16 cellular contexts compared by ENCODE assay signal in the genomic region with DNA sequence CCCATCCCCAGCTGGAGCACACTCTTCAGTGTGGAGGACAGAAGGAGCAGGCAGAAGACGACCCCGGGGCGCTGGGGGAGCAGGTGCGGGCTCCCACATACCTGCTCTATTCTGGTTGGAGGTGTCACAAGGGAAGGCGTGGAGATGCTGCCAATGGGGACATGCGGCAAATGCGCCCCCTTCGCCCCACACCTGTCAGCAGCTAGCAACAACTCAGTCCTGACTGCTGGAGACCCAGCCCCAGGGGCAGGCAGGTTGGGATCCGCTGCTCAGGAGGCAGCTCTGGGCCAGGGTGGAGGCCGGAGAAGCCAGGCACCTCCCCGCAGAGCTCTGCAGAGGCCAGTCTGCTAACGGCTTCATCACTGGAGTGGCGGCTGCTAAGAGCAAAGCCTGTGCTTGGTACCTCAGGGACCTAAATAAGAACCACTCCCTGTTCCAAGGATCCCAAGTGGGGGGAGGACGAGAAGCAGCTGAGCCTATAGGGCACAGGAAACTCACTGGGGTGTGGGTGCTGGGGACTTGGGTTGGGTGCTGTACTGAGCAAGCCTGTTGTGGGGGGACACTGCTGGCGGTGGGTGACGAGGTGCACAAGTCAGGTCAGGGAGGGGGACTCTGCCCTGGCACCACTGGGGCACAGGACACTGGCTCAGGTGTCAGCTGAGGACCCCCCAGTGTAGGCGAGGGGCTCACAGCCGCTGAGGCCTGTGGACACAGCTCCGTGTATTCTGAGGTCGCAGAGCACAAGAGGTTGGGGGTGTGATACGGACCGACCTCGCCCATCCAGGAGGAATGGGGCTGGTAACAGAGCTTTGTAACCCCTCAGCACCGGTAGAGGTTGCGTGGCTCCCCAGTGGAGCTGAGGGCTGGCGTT. TPM values are rescaled to one million over a fixed set of nuclear protein-coding genes. Genes with fewer than 3 reads are reported as not detected.
A peak's percentile ranks its signal among the peaks of the same experiment; 100 is the strongest.
DNase-seq lines count a peak whose midpoint lies in the region; ATAC-seq and TF ChIP-seq lines count a peak whose summit lies in the region.
"Had no signal": no experiment of that assay in that cellular context is flagged by ENCODE, and none has a peak within 500 bp of the region (broad histone marks: within the 10 kb centered on the region; RNA-seq: fewer than 3 reads in every experiment).

No MANE protein-coding gene starts in this region.

- H3K36me3 Mint-ChIP-seq in activated B cell treated with CpG ODN at 0.5 μM for 24 hours (ENCODE audit: low read depth), result peaks cover 40% of the 10 kb centered on the region

- H3K27me3 Mint-ChIP-seq in activated B cell treated with CpG ODN at 0.5 μM for 24 hours, result no peaks in the 10 kb centered on the region

- H2AK5ac ChIP-seq in neuronal stem cell (ENCODE audit: low read depth, low read length), result no peak overlapping the region

- no peak overlapping the region for H4K91ac ChIP-seq in neuronal stem cell (ENCODE audit: low read depth, low read length, poor library complexity)

- DNase-seq in activated B cell treated with CpG ODN at 0.5 μM for 24 hours, result no peak
- no peak for DNase-seq in neuronal stem cell (ENCODE audit: low spot score)
- DNase-seq in NCI-H82 (lab: John Stamatoyannopoulos, UW), result no peak
- DNase-seq in NCI-H2227 (lab: John Stamatoyannopoulos, UW; ENCODE audit: unreplicated experiment), result no peak
- DNase-seq: amygdala, DND-41, NCI-H1694, PC-3, retina had no signal

- H3K4me2 ChIP-seq in neuronal stem cell (ENCODE audit: insufficient read depth, low read length, poor library complexity, severe bottlenecking), result no peak overlapping the region
- H3K4me2 ChIP-seq: neural progenitor cell had no signal

- H3K23ac ChIP-seq in neuronal stem cell (ENCODE audit: low read depth, low read length, poor library complexity), result no peak overlapping the region

- WGBS in neuronal stem cell (ENCODE audit: extremely low coverage in 2 of 2, insufficient read length in 2 of 2, insufficient replicate concordance in 1 of 2), 2 donors, result no CpG with 5 or more reads among the region's 26 CpGs

- CTCF ChIA-PET in activated B cell treated with CpG ODN at 0.5 μM for 24 hours (lab: Charles Lee), result interaction anchor here (1.6 to 9.5 kb wide), 3 partner anchors 21 to 40 kb away, joined by 3 to 55 read pairs (median 31); no protein-coding TSS in a partner anchor

- H2AFZ ChIP-seq in neuronal stem cell (ENCODE audit: low read length), result no peak overlapping the region
- H2AFZ ChIP-seq: neural progenitor cell had no signal

- H3K4me1 Mint-ChIP-seq in activated B cell treated with CpG ODN at 0.5 μM for 24 hours, result peaks cover 73% of the 10 kb centered on the region

- H3K27me3 ChIP-seq in neuronal stem cell (ENCODE audit: control insufficient read depth in 3 of 3, insufficient read depth in 3 of 3, low read depth in 1 of 3, low read length in 3 of 3), result no peaks in the 10 kb centered on the region
- H3K27me3 ChIP-seq: neural progenitor cell had no signal

- H3K9me3 ChIP-seq in neuronal stem cell (replicated peaks in 1 of 2; ENCODE audit: control insufficient read depth in 2 of 2, insufficient read depth in 1 of 2, low read depth in 1 of 2, low read length in 2 of 2), result peaks cover 12 to 21% of the 10 kb centered on the region in 2 donors

- peak; percentile 1 for ATAC-seq in HG02943 (IDR thresholded peaks at IDR 0.05; ENCODE audit: low read depth, unreplicated experiment)
- no peak for ATAC-seq in activated B cell treated with CpG ODN at 0.5 μM for 24 hours (ENCODE audit: low read depth)
- ATAC-seq in GM21619 (IDR thresholded peaks at IDR 0.05; ENCODE audit: unreplicated experiment), result no peak
- ATAC-seq: PC-3, SK-N-SH treated with all-trans-retinoic acid at 6 μM for 48 hours had no signal

- no peak overlapping the region for H3K9ac ChIP-seq in neuronal stem cell (ENCODE audit: low read depth, low read length, poor library complexity)
- H3K9ac ChIP-seq: neural progenitor cell had no signal

- POLR2A ChIA-PET in activated B cell treated with CpG ODN at 0.5 μM for 24 hours (lab: Charles Lee), result interaction anchor here (0.6 to 7.7 kb wide), 15 partner anchors 8 to 113 kb away, joined by 3 to 148 read pairs (median 5); a partner anchor contains a TSS

- no peak overlapping the region for H3K4ac ChIP-seq in neuronal stem cell (ENCODE audit: low read length)

- TF ChIP-seq CTCF in activated B cell treated with CpG ODN at 0.5 μM for 24 hours (IDR thresholded peaks at IDR 0.05), result no peak

- peak overlapping the region; percentile 89 for H3K27ac Mint-ChIP-seq in activated B cell treated with CpG ODN at 0.5 μM for 24 hours

- H3K36me3 ChIP-seq in neuronal stem cell (replicated peaks in 1 of 2; ENCODE audit: control insufficient read depth in 2 of 2, insufficient read depth in 2 of 2, low read length in 2 of 2), result peaks cover 24 to 70% of the 10 kb centered on the region in 2 donors
- H3K36me3 ChIP-seq: neural progenitor cell had no signal

- peaks cover 32% of the 10 kb centered on the region for H3K79me1 ChIP-seq in neuronal stem cell (ENCODE audit: low read depth, low read length)

- H4K8ac ChIP-seq in neuronal stem cell (ENCODE audit: low read depth, low read length), result no peak overlapping the region

- intact Hi-C loops in activated B cell treated with CpG ODN at 0.5 μM for 24 hours (cut with micrococcal nuclease), result loop anchor here (1.0 to 10.0 kb wide), 10 partner anchors 20 to 1290 kb away; a partner anchor contains a TSS

- H3K4me3 ChIP-seq in GM08714 (ENCODE audit: low read length) (peak overlapping the region; percentile 86; the same call in 1 of the 2 replicates), neuronal stem cell (ENCODE audit: low read length in 2 of 2) (no peak overlapping the region)
- H3K4me3 ChIP-seq: neural progenitor cell had no signal

- H3K14ac ChIP-seq in neuronal stem cell (ENCODE audit: low read length), result no peak overlapping the region

- H3K4me1 ChIP-seq in neuronal stem cell (ENCODE audit: control insufficient read depth in 2 of 2, insufficient read depth in 1 of 2, low read depth in 1 of 2, low read length in 2 of 2), result peaks cover 10 to 12% of the 10 kb centered on the region in 2 donors

- H3K9me3 Mint-ChIP-seq in activated B cell treated with CpG ODN at 0.5 μM for 24 hours, result no peaks in the 10 kb centered on the region

- H3K18ac ChIP-seq in neuronal stem cell (ENCODE audit: low read length), result no peak overlapping the region

- H3K4me3 Mint-ChIP-seq in activated B cell treated with CpG ODN at 0.5 μM for 24 hours, result peak overlapping the region; percentile 82

- no peak overlapping the region for H2BK15ac ChIP-seq in neuronal stem cell (ENCODE audit: low read length)

- H3K27ac ChIP-seq in neuronal stem cell (replicated peaks; ENCODE audit: low read length), result no peak overlapping the region
- H3K27ac ChIP-seq: neural progenitor cell had no signal

- no peak overlapping the region for H2BK120ac ChIP-seq in neuronal stem cell (ENCODE audit: low read depth, low read length)

- no peak overlapping the region for H2BK12ac ChIP-seq in neuronal stem cell (ENCODE audit: low read length)

- peak overlapping the region; percentile 30 for H2BK5ac ChIP-seq in neuronal stem cell (ENCODE audit: low read length)

RNA-seq across cellular contexts. Expression of a gene that starts 19.2 kb away (rescaled TPM):
- total RNA-seq in activated B cell treated with CpG ODN at 0.5 μM for 24 hours, result 6.2 and 6.9 TPM in 2 replicates
- 1.7 TPM for polyA plus RNA-seq in neuronal stem cell (2013, experiment 1 of 2)
- polyA plus RNA-seq in neuronal stem cell (2013, experiment 2 of 2), result 1.5 TPM

RNA-seq across cellular contexts. Expression of a gene that starts 42.1 kb away (rescaled TPM):
- not detected in 2 replicates for total RNA-seq in activated B cell treated with CpG ODN at 0.5 μM for 24 hours
- polyA plus RNA-seq in neuronal stem cell (2013, experiment 1 of 2), result not detected
- not detected for polyA plus RNA-seq in neuronal stem cell (2013, experiment 2 of 2)
- total RNA-seq: LHCN-M2, lung microvascular endothelial cell, PC-3 had no signal

RNA-seq across cellular contexts. Expression of a gene that starts 49.8 kb away (rescaled TPM):
- total RNA-seq in activated B cell treated with CpG ODN at 0.5 μM for 24 hours, result 21.2 and 24.5 TPM in 2 replicates
- 8.7 TPM for polyA plus RNA-seq in neuronal stem cell (2013, experiment 1 of 2)
- 8.9 TPM for polyA plus RNA-seq in neuronal stem cell (2013, experiment 2 of 2)
